ENCODE assay signal across 1 cellular context in genomic region chr19:54517483-54517882, GRCh38.
A peak's percentile ranks its signal among the peaks of the same experiment; 100 is the strongest.
TF ChIP-seq lines count a peak whose summit lies in the region.

No MANE protein-coding gene starts in this region.

TF ChIP-seq in HepG2, 621 proteins besides CTCF, POLR2A, EP300 and RAD21 (continued from another document and continues in another):
- TF ChIP-seq, protein P1, sequence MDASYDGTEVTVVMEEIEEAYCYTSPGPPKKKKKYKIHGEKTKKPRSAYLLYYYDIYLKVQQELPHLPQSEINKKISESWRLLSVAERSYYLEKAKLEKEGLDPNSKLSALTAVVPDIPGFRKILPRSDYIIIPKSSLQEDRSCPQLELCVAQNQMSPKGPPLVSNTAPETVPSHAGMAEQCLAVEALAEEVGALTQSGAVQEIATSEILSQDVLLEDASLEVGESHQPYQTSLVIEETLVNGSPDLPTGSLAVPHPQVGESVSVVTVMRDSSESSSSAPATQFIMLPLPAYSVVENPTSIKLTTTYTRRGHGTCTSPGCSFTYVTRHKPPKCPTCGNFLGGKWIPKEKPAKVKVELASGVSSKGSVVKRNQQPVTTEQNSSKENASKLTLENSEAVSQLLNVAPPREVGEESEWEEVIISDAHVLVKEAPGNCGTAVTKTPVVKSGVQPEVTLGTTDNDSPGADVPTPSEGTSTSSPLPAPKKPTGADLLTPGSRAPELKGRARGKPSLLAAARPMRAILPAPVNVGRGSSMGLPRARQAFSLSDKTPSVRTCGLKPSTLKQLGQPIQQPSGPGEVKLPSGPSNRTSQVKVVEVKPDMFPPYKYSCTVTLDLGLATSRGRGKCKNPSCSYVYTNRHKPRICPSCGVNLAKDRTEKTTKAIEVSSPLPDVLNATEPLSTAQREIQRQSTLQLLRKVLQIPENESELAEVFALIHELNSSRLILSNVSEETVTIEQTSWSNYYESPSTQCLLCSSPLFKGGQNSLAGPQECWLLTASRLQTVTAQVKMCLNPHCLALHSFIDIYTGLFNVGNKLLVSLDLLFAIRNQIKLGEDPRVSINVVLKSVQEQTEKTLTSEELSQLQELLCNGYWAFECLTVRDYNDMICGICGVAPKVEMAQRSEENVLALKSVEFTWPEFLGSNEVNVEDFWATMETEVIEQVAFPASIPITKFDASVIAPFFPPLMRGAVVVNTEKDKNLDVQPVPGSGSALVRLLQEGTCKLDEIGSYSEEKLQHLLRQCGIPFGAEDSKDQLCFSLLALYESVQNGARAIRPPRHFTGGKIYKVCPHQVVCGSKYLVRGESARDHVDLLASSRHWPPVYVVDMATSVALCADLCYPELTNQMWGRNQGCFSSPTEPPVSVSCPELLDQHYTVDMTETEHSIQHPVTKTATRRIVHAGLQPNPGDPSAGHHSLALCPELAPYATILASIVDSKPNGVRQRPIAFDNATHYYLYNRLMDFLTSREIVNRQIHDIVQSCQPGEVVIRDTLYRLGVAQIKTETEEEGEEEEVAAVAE (CRISPR knock-in tag; IDR thresholded peaks at IDR 0.05; ENCODE audit: borderline replicate concordance) = peak; percentile 63; the same call in 1 of the 2 replicates
- TF ChIP-seq ZSCAN12 (CRISPR knock-in tag; IDR thresholded peaks at IDR 0.05) (peak; percentile 81; the same call in 1 of the 2 replicates), RBFOX2 (IDR thresholded peaks at IDR 0.05; ENCODE audit: low read depth, low read length) (no peak), ZNF724P (CRISPR knock-in tag; IDR thresholded peaks at IDR 0.05; ENCODE audit: borderline replicate concordance) (no peak), CREBL2 (CRISPR knock-in tag; IDR thresholded peaks at IDR 0.05; ENCODE audit: borderline replicate concordance) (no peak), SP140L (CRISPR knock-in tag; IDR thresholded peaks at IDR 0.05; ENCODE audit: borderline replicate concordance) (peak; percentile 69; the same call in 1 of the 2 replicates), ZNF232 (CRISPR knock-in tag; IDR thresholded peaks at IDR 0.05; ENCODE audit: borderline replicate concordance) (peak; percentile 83; the same call in 1 of the 2 replicates), BCL6 (CRISPR knock-in tag; IDR thresholded peaks at IDR 0.05) (peak; percentile 38; the same call in 1 of the 2 replicates), GATAD1 (CRISPR knock-in tag; IDR thresholded peaks at IDR 0.05) (0 out of 2 replicates have a peak, but pooled peaks have one; percentile 40), THAP11 (CRISPR knock-in tag; IDR thresholded peaks at IDR 0.05) (peak; percentile 40; the same call in 1 of the 2 replicates), TEAD2 (CRISPR knock-in tag; IDR thresholded peaks at IDR 0.05) (no peak), SMAD3 (CRISPR knock-in tag; IDR thresholded peaks at IDR 0.05) (peak; percentile 84; the same call in 1 of the 2 replicates), ZNF441 (CRISPR knock-in tag; IDR thresholded peaks at IDR 0.05; ENCODE audit: borderline replicate concordance) (peak; percentile 62; the same call in 1 of the 2 replicates), HDAC2 (CRISPR knock-in tag; IDR thresholded peaks at IDR 0.05) (peak; percentile 61; the same call in 1 of the 2 replicates), NKX3-1 (CRISPR knock-in tag; IDR thresholded peaks at IDR 0.05) (peak; percentile 94), FOXO1 (CRISPR knock-in tag; IDR thresholded peaks at IDR 0.05) (no peak; the same call in 1 of the 2 replicates), THYN1 (CRISPR knock-in tag; IDR thresholded peaks at IDR 0.05; ENCODE audit: borderline replicate concordance, low read depth) (no peak), SMAD1 (CRISPR knock-in tag; IDR thresholded peaks at IDR 0.05; ENCODE audit: borderline replicate concordance, low read depth) (no peak), ZNF672 (CRISPR knock-in tag; IDR thresholded peaks at IDR 0.05) (no peak), ZNF644 (CRISPR knock-in tag; IDR thresholded peaks at IDR 0.05; ENCODE audit: low read depth) (peak; percentile 75), THRA (CRISPR knock-in tag; IDR thresholded peaks at IDR 0.05; ENCODE audit: borderline replicate concordance) (peak; percentile 67; the same call in 1 of the 2 replicates), NFE2L1 (CRISPR knock-in tag; IDR thresholded peaks at IDR 0.05; ENCODE audit: borderline replicate concordance) (no peak), GABPA (IDR thresholded peaks at IDR 0.05; ENCODE audit: low read depth, low read length) (no peak), GABPA (CRISPR knock-in tag; IDR thresholded peaks at IDR 0.05; ENCODE audit: low read depth) (0 out of 2 replicates have a peak, but pooled peaks have one; percentile 18), NFKBIZ (CRISPR knock-in tag; IDR thresholded peaks at IDR 0.05) (0 out of 2 replicates have a peak, but pooled peaks have one; percentile 61), ZNF878 (CRISPR knock-in tag; IDR thresholded peaks at IDR 0.05) (peak; percentile 32; the same call in 1 of the 2 replicates), HOMEZ (CRISPR knock-in tag; IDR thresholded peaks at IDR 0.05; ENCODE audit: low read depth) (peak; percentile 38; the same call in 1 of the 2 replicates), CREB3 (CRISPR knock-in tag; IDR thresholded peaks at IDR 0.05) (0 out of 2 replicates have a peak, but pooled peaks have one; percentile 44), MXD4 (CRISPR knock-in tag; IDR thresholded peaks at IDR 0.05) (0 out of 2 replicates have a peak, but pooled peaks have one; percentile 37), ZNF574 (CRISPR knock-in tag; IDR thresholded peaks at IDR 0.05) (peak; percentile 41; the same call in 1 of the 2 replicates), HIVEP1 (CRISPR knock-in tag; IDR thresholded peaks at IDR 0.05) (no peak), NCOA2 (CRISPR knock-in tag; IDR thresholded peaks at IDR 0.05) (peak; percentile 35; the same call in 1 of the 2 replicates), ZKSCAN8 (CRISPR knock-in tag; IDR thresholded peaks at IDR 0.05; ENCODE audit: borderline replicate concordance) (no peak), ERF (CRISPR knock-in tag; IDR thresholded peaks at IDR 0.05) (peak; percentile 68; the same call in 1 of the 2 replicates), ZSCAN9 (CRISPR knock-in tag; IDR thresholded peaks at IDR 0.05; ENCODE audit: borderline replicate concordance) (peak; percentile 93), ZNF12 (CRISPR knock-in tag; IDR thresholded peaks at IDR 0.05) (peak; percentile 59; the same call in 1 of the 2 replicates), MEIS2 (CRISPR knock-in tag; IDR thresholded peaks at IDR 0.05) (peak; percentile 79), SKI (IDR thresholded peaks at IDR 0.05; ENCODE audit: partially characterized antibody) (no peak)
- TF ChIP-seq, protein P2, sequence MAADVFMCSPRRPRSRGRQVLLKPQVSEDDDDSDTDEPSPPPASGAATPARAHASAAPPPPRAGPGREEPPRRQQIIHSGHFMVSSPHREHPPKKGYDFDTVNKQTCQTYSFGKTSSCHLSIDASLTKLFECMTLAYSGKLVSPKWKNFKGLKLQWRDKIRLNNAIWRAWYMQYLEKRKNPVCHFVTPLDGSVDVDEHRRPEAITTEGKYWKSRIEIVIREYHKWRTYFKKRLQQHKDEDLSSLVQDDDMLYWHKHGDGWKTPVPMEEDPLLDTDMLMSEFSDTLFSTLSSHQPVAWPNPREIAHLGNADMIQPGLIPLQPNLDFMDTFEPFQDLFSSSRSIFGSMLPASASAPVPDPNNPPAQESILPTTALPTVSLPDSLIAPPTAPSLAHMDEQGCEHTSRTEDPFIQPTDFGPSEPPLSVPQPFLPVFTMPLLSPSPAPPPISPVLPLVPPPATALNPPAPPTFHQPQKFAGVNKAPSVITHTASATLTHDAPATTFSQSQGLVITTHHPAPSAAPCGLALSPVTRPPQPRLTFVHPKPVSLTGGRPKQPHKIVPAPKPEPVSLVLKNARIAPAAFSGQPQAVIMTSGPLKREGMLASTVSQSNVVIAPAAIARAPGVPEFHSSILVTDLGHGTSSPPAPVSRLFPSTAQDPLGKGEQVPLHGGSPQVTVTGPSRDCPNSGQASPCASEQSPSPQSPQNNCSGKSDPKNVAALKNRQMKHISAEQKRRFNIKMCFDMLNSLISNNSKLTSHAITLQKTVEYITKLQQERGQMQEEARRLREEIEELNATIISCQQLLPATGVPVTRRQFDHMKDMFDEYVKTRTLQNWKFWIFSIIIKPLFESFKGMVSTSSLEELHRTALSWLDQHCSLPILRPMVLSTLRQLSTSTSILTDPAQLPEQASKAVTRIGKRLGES (CRISPR knock-in tag; IDR thresholded peaks at IDR 0.05; ENCODE audit: borderline replicate concordance) = peak; percentile 74; the same call in 1 of the 2 replicates
- TF ChIP-seq, protein P3, sequence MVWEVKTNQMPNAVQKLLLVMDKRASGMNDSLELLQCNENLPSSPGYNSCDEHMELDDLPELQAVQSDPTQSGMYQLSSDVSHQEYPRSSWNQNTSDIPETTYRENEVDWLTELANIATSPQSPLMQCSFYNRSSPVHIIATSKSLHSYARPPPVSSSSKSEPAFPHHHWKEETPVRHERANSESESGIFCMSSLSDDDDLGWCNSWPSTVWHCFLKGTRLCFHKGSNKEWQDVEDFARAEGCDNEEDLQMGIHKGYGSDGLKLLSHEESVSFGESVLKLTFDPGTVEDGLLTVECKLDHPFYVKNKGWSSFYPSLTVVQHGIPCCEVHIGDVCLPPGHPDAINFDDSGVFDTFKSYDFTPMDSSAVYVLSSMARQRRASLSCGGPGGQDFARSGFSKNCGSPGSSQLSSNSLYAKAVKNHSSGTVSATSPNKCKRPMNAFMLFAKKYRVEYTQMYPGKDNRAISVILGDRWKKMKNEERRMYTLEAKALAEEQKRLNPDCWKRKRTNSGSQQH (CRISPR knock-in tag; IDR thresholded peaks at IDR 0.05; ENCODE audit: low read depth) = peak; percentile 86; the same call in 1 of the 2 replicates
- TF ChIP-seq, protein P4, sequence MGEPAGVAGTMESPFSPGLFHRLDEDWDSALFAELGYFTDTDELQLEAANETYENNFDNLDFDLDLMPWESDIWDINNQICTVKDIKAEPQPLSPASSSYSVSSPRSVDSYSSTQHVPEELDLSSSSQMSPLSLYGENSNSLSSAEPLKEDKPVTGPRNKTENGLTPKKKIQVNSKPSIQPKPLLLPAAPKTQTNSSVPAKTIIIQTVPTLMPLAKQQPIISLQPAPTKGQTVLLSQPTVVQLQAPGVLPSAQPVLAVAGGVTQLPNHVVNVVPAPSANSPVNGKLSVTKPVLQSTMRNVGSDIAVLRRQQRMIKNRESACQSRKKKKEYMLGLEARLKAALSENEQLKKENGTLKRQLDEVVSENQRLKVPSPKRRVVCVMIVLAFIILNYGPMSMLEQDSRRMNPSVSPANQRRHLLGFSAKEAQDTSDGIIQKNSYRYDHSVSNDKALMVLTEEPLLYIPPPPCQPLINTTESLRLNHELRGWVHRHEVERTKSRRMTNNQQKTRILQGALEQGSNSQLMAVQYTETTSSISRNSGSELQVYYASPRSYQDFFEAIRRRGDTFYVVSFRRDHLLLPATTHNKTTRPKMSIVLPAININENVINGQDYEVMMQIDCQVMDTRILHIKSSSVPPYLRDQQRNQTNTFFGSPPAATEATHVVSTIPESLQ (CRISPR knock-in tag; conservative IDR thresholded peaks at IDR 0.05) = 0 out of 2 replicates have a peak, but pooled peaks have one; percentile 91
- TF ChIP-seq, protein P5, sequence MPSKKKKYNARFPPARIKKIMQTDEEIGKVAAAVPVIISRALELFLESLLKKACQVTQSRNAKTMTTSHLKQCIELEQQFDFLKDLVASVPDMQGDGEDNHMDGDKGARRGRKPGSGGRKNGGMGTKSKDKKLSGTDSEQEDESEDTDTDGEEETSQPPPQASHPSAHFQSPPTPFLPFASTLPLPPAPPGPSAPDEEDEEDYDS (CRISPR knock-in tag; IDR thresholded peaks at IDR 0.05) = 0 out of 2 replicates have a peak, but pooled peaks have one; percentile 20
